8 cellular contexts compared by ENCODE assay signal in genomic region chr11:62805044-62805892, GRCh38. TPM values are rescaled to one million over a fixed set of nuclear protein-coding genes. Genes with fewer than 3 reads are reported as not detected.
A peak's percentile ranks its signal among the peaks of the same experiment; 100 is the strongest.
DNase-seq lines count a peak whose midpoint lies in the region; ATAC-seq, FAIRE-seq and TF ChIP-seq lines count a peak whose summit lies in the region.

Gene NXF1, minus strand, starts transcription at chr11:62805440. Its CDS starts 84 bp downstream, at chr11:62805356.

- H3K9me3 ChIP-seq in adipocyte (ENCODE audit: control insufficient read depth, low read length) = no peaks in the 10 kb centered on the region
- no peaks in the 10 kb centered on the region for H3K9me3 ChIP-seq in heart left ventricle
- H3K9me3 ChIP-seq in upper lobe of left lung = no peaks in the 10 kb centered on the region

- no peaks in the 10 kb centered on the region for H3K27me3 ChIP-seq in adipocyte (replicated peaks; ENCODE audit: control insufficient read depth, insufficient read depth, low read length)
- H3K27me3 ChIP-seq in heart left ventricle = no peaks in the 10 kb centered on the region
- no peaks in the 10 kb centered on the region for H3K27me3 ChIP-seq in upper lobe of left lung

- DNase-seq in GM12892 (ENCODE audit: insufficient read length) (peak; percentile 89), NCI-H1436 treated with DMSO at 0.1 percent for 48 hours (lab: John Stamatoyannopoulos, UW) (peak; percentile 72), T follicular helper cell (ENCODE audit: low read depth) (peak; percentile 92), adipocyte (ENCODE audit: low read depth) (peak; percentile 97), heart left ventricle (peak; percentile 95 to 98 (median 95)), posterior vena cava (ENCODE audit: low spot score) (peak; percentile 99), upper lobe of left lung (peak; percentile 96 to 99)

- peak within 1 kb of the TSS; percentile 97 for H3K9ac ChIP-seq in adipocyte (ENCODE audit: low read length)

- peaks cover 31% of the 10 kb centered on the region for H3K36me3 ChIP-seq in adipocyte (ENCODE audit: control insufficient read depth, insufficient read depth, low read length, severe bottlenecking)
- H3K36me3 ChIP-seq in heart left ventricle = peaks cover 0 to 43% (median 35%) of the 10 kb centered on the region in 9 donors
- H3K36me3 ChIP-seq in upper lobe of left lung = peaks cover 30 to 43% (median 32%) of the 10 kb centered on the region in 4 donors

- H3K27ac ChIP-seq in heart left ventricle = peak within 1 kb of the TSS; percentile 58 to 95 (median 92)
- H3K27ac ChIP-seq in upper lobe of left lung = peak within 1 kb of the TSS; percentile 91 to 96 (median 95)

- peaks cover 25% of the 10 kb centered on the region for H3K4me1 ChIP-seq in adipocyte (ENCODE audit: control insufficient read depth, insufficient read depth, low read length)
- H3K4me1 ChIP-seq in heart left ventricle = peaks cover 0 to 39% (median 22%) of the 10 kb centered on the region in 12 donors
- peaks cover 25 to 30% (median 27%) of the 10 kb centered on the region in 4 donors for H3K4me1 ChIP-seq in upper lobe of left lung

- TF ChIP-seq POLR2A in GM12892 (IDR thresholded peaks at IDR 0.05; ENCODE audit: low read depth, low read length) (peak; percentile 100), heart left ventricle (IDR thresholded peaks at IDR 0.05) (peak; percentile 99 to 100), upper lobe of left lung (IDR thresholded peaks at IDR 0.05) (peak; percentile 93 to 100 (median 99))

- peak; percentile 100 for FAIRE-seq in GM12892 (lab: Jason Lieb, UNC)

- TF ChIP-seq CTCF in heart left ventricle (IDR thresholded peaks at IDR 0.05) = peak in 4 of 12 donors; percentile 17 to 24 (median 20)
- TF ChIP-seq CTCF in upper lobe of left lung (IDR thresholded peaks at IDR 0.05) = peak in 4 of 6 experiments; percentile 26 to 67 (median 44)

- H3K4me3 ChIP-seq in adipocyte (ENCODE audit: low read length) (peak within 1 kb of the TSS; percentile 97), heart left ventricle (peak within 1 kb of the TSS; percentile 76 to 100 (median 86)), upper lobe of left lung (peak within 1 kb of the TSS; percentile 58 to 95 (median 80))

- WGBS in heart left ventricle, 4 donors = 0 to 1% (median 0%) methylated on average over 38 to 77 of the region's 77 CpGs
- WGBS in upper lobe of left lung, 2 donors = 0 to 1% methylated on average over 17 to 43 of the region's 77 CpGs

- ATAC-seq in HG02840 (IDR thresholded peaks at IDR 0.05; ENCODE audit: low FRiP score, unreplicated experiment) (peak; percentile 80), heart left ventricle (peak; percentile 91 to 96 (median 94)), upper lobe of left lung (ENCODE audit: low FRiP score in 2 of 2) (peak; percentile 97)

- intact Hi-C loops in heart left ventricle (cut with DNase I) = loop anchor here in 4 of 10 donors (1.0 to 2.0 kb wide), 4 partner anchors 18 to 37 kb away; partner anchors contain the start of genes TMEM179B (in 1 of the 4) and WDR74 (in 1 of the 4)
- intact Hi-C loops in posterior vena cava (cut with DNase I) = no loop called here

- TF ChIP-seq EP300 in upper lobe of left lung (IDR thresholded peaks at IDR 0.05) = peak in 1 of 4 donors; percentile 95

RNA-seq across cellular contexts. Expression of gene NXF1, which starts in this region (rescaled TPM):
- polyA plus RNA-seq in GM12892 (2012; ENCODE audit: missing spikeins) = 51.3 TPM
- 10 to 100 TPM; 28.5 to 51.7 (median 34.1) TPM for total RNA-seq in heart left ventricle
- polyA plus RNA-seq in heart left ventricle = 10 to 100 TPM; 40.7 to 63.4 TPM
- 10 to 100 TPM; 53.0 to 58.1 TPM for total RNA-seq in posterior vena cava
- 100 to 1,000 TPM in 1 of 6 donors, 10 to 100 TPM in 5; 56.1 to 215 (median 81.2) TPM for total RNA-seq in upper lobe of left lung

Comparison
In these comparisons a context has a peak if more than half of its experiments do, and no peak if none do; other contexts are left out.
1. Peak in every context shown above with its lines: DNase-seq, ATAC-seq, H3K4me3 ChIP-seq and H3K27ac ChIP-seq.